ENCODE assay signal across 8 cellular contexts in the genomic region with DNA sequence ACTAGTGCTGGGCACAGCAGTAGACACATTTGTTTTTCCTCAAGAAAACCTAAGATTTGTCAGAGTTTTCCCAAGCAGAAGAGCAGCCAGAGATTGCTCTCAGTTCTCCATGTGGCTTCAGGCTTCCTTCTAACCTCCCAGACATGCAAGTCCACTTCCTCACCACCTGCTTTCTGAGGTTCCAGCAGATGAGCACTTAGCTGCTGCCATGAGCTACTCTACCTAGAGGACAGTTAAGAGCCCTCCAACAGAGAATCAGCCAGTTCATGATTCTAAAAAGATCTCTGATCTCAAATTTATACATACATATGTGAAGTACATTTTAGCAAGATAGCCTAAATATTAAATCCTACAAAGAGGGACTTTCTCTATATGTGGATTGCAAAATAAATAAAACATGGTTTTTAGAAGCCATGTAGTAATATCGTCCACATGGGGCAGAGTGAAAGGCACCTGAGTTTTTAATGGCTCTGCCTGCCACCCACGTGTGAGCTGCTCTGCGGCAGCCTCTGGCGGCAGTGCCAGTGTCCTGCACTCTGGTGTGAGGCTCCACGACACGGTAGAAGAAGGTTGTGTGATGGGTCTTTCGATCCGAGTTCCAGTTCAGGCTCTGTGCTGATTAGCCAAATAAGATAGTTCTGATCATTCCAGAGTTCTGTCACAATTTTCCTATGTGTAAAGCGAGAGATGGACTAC. TPM values are rescaled to one million over a fixed set of nuclear protein-coding genes. Genes with fewer than 3 reads are reported as not detected.
DNase-seq lines count a peak whose midpoint lies in the region; ATAC-seq and TF ChIP-seq lines count a peak whose summit lies in the region.

No MANE protein-coding gene starts in this region.

- CTCF ChIA-PET in CD4-positive, alpha-beta T cell (lab: Charles Lee), result interaction anchor here (0.6 to 1.8 kb wide), 5 partner anchors 11 to 560 kb away, joined by 3 to 32 read pairs (median 3); a partner anchor contains a TSS
- CTCF ChIA-PET in SK-N-SH (lab: Yijun Ruan, JAX), result interaction anchor here (1.3 kb wide), 1 partner anchor 10 kb away, joined by 7 read pairs; a partner anchor contains a TSS

- peaks cover 5 to 23% of the 10 kb centered on the region in 2 experiments for H3K36me3 ChIP-seq in SK-N-SH (replicated peaks in 1 of 2; ENCODE audit: control insufficient read depth in 1 of 2, insufficient read depth in 2 of 2, low read length in 1 of 2)

- peak; percentile 81 for TF ChIP-seq CTCF in CD4-positive, alpha-beta T cell (IDR thresholded peaks at IDR 0.05)
- TF ChIP-seq CTCF in SK-N-SH (IDR thresholded peaks at IDR 0.05), result peak; percentile 45

- H3K4me3 Mint-ChIP-seq in CD4-positive, alpha-beta T cell, result peak overlapping the region; percentile 57
- H3K4me3 Mint-ChIP-seq in activated naive CD8-positive, alpha-beta T cell treated with anti-CD3 and anti-CD28 coated beads for 36 hours, result no peak overlapping the region

- WGBS in SK-N-SH (ENCODE audit: low lambda C conversion rate), result 69% methylated on average over 4 of the region's 9 CpGs

- H3K36me3 Mint-ChIP-seq in CD4-positive, alpha-beta T cell (ENCODE audit: low read depth), result peaks cover 22% of the 10 kb centered on the region
- H3K36me3 Mint-ChIP-seq in activated naive CD8-positive, alpha-beta T cell treated with anti-CD3 and anti-CD28 coated beads for 36 hours, result peaks cover 3% of the 10 kb centered on the region

- no peaks in the 10 kb centered on the region for H3K79me2 ChIP-seq in SK-N-SH (ENCODE audit: insufficient read depth)

- no peak overlapping the region for H2AFZ ChIP-seq in SK-N-SH (ENCODE audit: low read depth)

- H3K27me3 ChIP-seq in CD4-positive, alpha-beta T cell (ENCODE audit: control insufficient read depth, insufficient read depth, low read length), result no peaks in the 10 kb centered on the region
- H3K27me3 ChIP-seq in SK-N-SH (ENCODE audit: insufficient read depth), result no peaks in the 10 kb centered on the region

- peaks cover 28% of the 10 kb centered on the region for H3F3A ChIP-seq in SK-N-SH (replicated peaks; ENCODE audit: insufficient read depth)

- H3K9me2 ChIP-seq in SK-N-SH, result no peaks in the 10 kb centered on the region

- peak; percentile 31; the same call in 1 of the 2 replicates for TF ChIP-seq RAD21 in SK-N-SH (IDR thresholded peaks at IDR 0.05; ENCODE audit: low read length)

- TF ChIP-seq EP300 in SK-N-SH (IDR thresholded peaks at IDR 0.05; ENCODE audit: borderline replicate concordance in 1 of 2, low read depth in 1 of 2, low read length in 1 of 2), result no peak

- no peak overlapping the region for H3K4me3 ChIP-seq in SK-N-SH (ENCODE audit: low read depth in 2 of 2, low read length in 1 of 2)

- peaks cover 34% of the 10 kb centered on the region for H3K4me1 Mint-ChIP-seq in CD4-positive, alpha-beta T cell (ENCODE audit: low read depth)
- peaks cover 6% of the 10 kb centered on the region for H3K4me1 Mint-ChIP-seq in activated naive CD8-positive, alpha-beta T cell treated with anti-CD3 and anti-CD28 coated beads for 36 hours

- POLR2A ChIA-PET in CD4-positive, alpha-beta T cell (lab: Charles Lee), result interaction anchor here (1.1 to 1.6 kb wide), 2 partner anchors 10 to 12 kb away, joined by 4 to 35 read pairs; a partner anchor contains a TSS
- POLR2A ChIA-PET in SK-N-SH (lab: Yijun Ruan, JAX), result interaction anchor here (1.0 kb wide), 1 partner anchor 10 kb away, joined by 4 read pairs; a partner anchor contains a TSS

- no peaks in the 10 kb centered on the region for H4K20me1 ChIP-seq in SK-N-SH (ENCODE audit: insufficient read depth)

- ATAC-seq in CD4-positive, alpha-beta T cell (ENCODE audit: poor library complexity), result peak; percentile 85
- ATAC-seq in GM19397 (IDR thresholded peaks at IDR 0.05; ENCODE audit: unreplicated experiment) (peak; percentile 63), HG03457 (IDR thresholded peaks at IDR 0.05; ENCODE audit: unreplicated experiment) (peak; percentile 98)

- H3K4me2 ChIP-seq in SK-N-SH, result no peak overlapping the region

- H3K9me3 Mint-ChIP-seq in CD4-positive, alpha-beta T cell, result no peaks in the 10 kb centered on the region
- no peaks in the 10 kb centered on the region for H3K9me3 Mint-ChIP-seq in activated naive CD8-positive, alpha-beta T cell treated with anti-CD3 and anti-CD28 coated beads for 36 hours

- no peaks in the 10 kb centered on the region for H3K9me3 ChIP-seq in CD4-positive, alpha-beta T cell (ENCODE audit: control insufficient read depth, low read length)
- no peaks in the 10 kb centered on the region for H3K9me3 ChIP-seq in SK-N-SH

- peak; percentile 23 to 64 (median 44) for DNase-seq in CD4-positive, alpha-beta T cell
- DNase-seq in SK-N-SH (peak; percentile 60), iPS-NIHi7 (ENCODE audit: extremely low spot score) (peak; percentile 72), foreskin melanocyte (no peak)
- DNase-seq in activated naive CD8-positive, alpha-beta T cell treated with anti-CD3 and anti-CD28 coated beads for 36 hours, result peak; percentile 48
- DNase-seq in stimulated activated CD4-positive, alpha-beta T cell treated with anti-CD3 and anti-CD28 coated beads, TNF-alpha, amount 100 ng/mL, for 48 hours (ENCODE audit: low read depth in 3 of 3), result peak; percentile 17 to 46 (median 21)

- peaks cover 0 to 4% of the 10 kb centered on the region in 2 experiments; a peak in 1 of 4 replicates for H3K4me1 ChIP-seq in SK-N-SH (ENCODE audit: control insufficient read depth in 1 of 2, insufficient read depth in 2 of 2, low read depth in 1 of 2, low read length in 1 of 2)

- no peaks in the 10 kb centered on the region for H3K27me3 Mint-ChIP-seq in CD4-positive, alpha-beta T cell
- H3K27me3 Mint-ChIP-seq in activated naive CD8-positive, alpha-beta T cell treated with anti-CD3 and anti-CD28 coated beads for 36 hours, result no peaks in the 10 kb centered on the region

- no peak overlapping the region for H3K27ac ChIP-seq in CD4-positive, alpha-beta T cell (ENCODE audit: low read depth, low read length)
- no peak overlapping the region for H3K27ac ChIP-seq in SK-N-SH (ENCODE audit: low read depth in 2 of 2, low read length in 1 of 2)

- intact Hi-C loops in CD4-positive, alpha-beta T cell (cut with DNase I, micrococcal nuclease), result loop anchor here (5.0 kb wide), 1 partner anchor 134 kb away; a partner anchor contains a TSS

- H3K27ac Mint-ChIP-seq in CD4-positive, alpha-beta T cell, result peak overlapping the region; percentile 16
- H3K27ac Mint-ChIP-seq in activated naive CD8-positive, alpha-beta T cell treated with anti-CD3 and anti-CD28 coated beads for 36 hours, result no peak overlapping the region

- H3K9ac ChIP-seq in SK-N-SH, result no peak overlapping the region

TF ChIP-seq in SK-N-SH, 30 proteins besides CTCF, POLR2A, EP300 and RAD21:
- TF ChIP-seq FOXM1 (IDR thresholded peaks at IDR 0.05; ENCODE audit: low read depth) (no peak), MXI1 (IDR thresholded peaks at IDR 0.05; ENCODE audit: low read depth, low read length) (peak; percentile 51; the same call in 1 of the 2 replicates)

RNA-seq across cellular contexts. Expression of a gene that starts 10.3 kb away (rescaled TPM):
- 10 to 100 TPM; 12.7 to 12.8 TPM for total RNA-seq in CD4-positive, alpha-beta T cell
- polyA plus RNA-seq in SK-N-SH (2012; rRNA removed), result 7.8 and 10.0 TPM in 2 replicates
- polyA plus RNA-seq in SK-N-SH (2012; cell fraction: cytosol; rRNA removed), result 10.4 and 11.7 TPM in 2 replicates
- 14.5 and 17.6 TPM in 2 replicates for polyA plus RNA-seq in SK-N-SH (2012; cell fraction: nucleus; rRNA removed)
- 1 to 10 TPM; 6.2 to 6.9 TPM for total RNA-seq in activated naive CD8-positive, alpha-beta T cell treated with anti-CD3 and anti-CD28 coated beads for 36 hours

RNA-seq across cellular contexts. Expression of a gene that starts 25.6 kb away (rescaled TPM):
- total RNA-seq in CD4-positive, alpha-beta T cell, result 1 to 10 TPM; 1.2 TPM
- polyA plus RNA-seq in SK-N-SH (2012; rRNA removed), result 0.03 and 0.12 TPM in 2 replicates
- not detected in 2 replicates for polyA plus RNA-seq in SK-N-SH (2012; cell fraction: cytosol; rRNA removed)
- 0.13 and 0.23 TPM in 2 replicates for polyA plus RNA-seq in SK-N-SH (2012; cell fraction: nucleus; rRNA removed)
- total RNA-seq in activated naive CD8-positive, alpha-beta T cell treated with anti-CD3 and anti-CD28 coated beads for 36 hours, result not detected
